In the genomic region with DNA sequence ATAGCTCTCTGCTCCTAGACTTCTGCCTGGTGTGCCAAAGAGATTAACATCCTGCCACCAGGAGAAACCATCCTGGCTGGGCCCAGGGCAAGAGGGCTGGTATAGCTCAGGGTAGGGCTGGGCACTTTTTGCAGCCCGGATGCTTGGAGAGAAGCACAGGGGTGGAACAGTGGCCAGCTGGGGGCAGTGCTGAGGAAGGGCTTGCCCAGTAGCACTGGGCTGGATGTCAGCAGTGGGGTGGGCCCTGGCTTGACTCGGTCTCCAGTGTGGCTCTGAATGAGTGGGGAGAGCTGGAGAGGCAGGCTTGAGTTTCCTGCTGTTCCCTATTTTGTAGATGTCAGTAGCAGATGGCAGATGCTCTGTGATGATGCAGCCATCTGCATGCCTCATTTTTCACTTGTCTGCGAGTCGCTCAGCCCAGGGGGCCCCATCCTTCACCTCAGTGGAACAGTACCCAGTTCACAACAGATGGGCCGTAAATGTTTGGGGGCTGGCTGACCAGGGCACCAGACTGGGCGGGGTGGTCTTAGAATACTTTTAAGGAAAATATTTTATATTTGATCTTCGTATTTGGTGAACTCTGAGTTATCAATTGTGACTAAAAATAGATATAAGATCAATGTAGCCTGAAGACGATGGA, we compare ENCODE assay signal across 8 cellular contexts. TPM values are rescaled to one million over a fixed set of nuclear protein-coding genes. Genes with fewer than 3 reads are reported as not detected.
A peak's percentile ranks its signal among the peaks of the same experiment; 100 is the strongest.
DNase-seq lines count a peak whose midpoint lies in the region; ATAC-seq and TF ChIP-seq lines count a peak whose summit lies in the region.

No MANE protein-coding gene starts in this region.

- 83 to 89% (median 87%) methylated on average over 8 of the region's 8 CpGs for WGBS in spleen, 5 donors
- WGBS in smooth muscle cell (ENCODE audit: low lambda C conversion rate): 91% methylated on average over 8 of the region's 8 CpGs

- H3K36me3 Mint-ChIP-seq in activated CD8-positive, alpha-beta memory T cell treated with anti-CD3 and anti-CD28 coated beads, Interleukin-2, amount 10 ng/mL, durations not matched to agents 7 days and 5 days: peaks cover 9% of the 10 kb centered on the region

- DNase-seq in AG08395 (ENCODE audit: low spot score): peak; percentile 7
- DNase-seq in KBM-7: peak; percentile 50
- DNase-seq in activated CD8-positive, alpha-beta memory T cell treated with anti-CD3 and anti-CD28 coated beads, Interleukin-2, amount 10 ng/mL, durations not matched to agents 7 days and 5 days: peak; percentile 57
- DNase-seq in fibroblast of the aortic adventitia (ENCODE audit: low read depth): no peak
- DNase-seq in spleen: peak; percentile 84
- DNase-seq in NOMO-1 (lab: John Stamatoyannopoulos, UW; ENCODE audit: unreplicated experiment in 2 of 2): no peak
- no peak for DNase-seq in smooth muscle cell (lab: John Stamatoyannopoulos, UW; ENCODE audit: unreplicated experiment)
- DNase-seq in NCI-H345 (lab: John Stamatoyannopoulos, UW): no peak

- H3K9me3 Mint-ChIP-seq in activated CD8-positive, alpha-beta memory T cell treated with anti-CD3 and anti-CD28 coated beads, Interleukin-2, amount 10 ng/mL, durations not matched to agents 7 days and 5 days (ENCODE audit: low read depth): no peaks in the 10 kb centered on the region

- H3K27ac Mint-ChIP-seq in activated CD8-positive, alpha-beta memory T cell treated with anti-CD3 and anti-CD28 coated beads, Interleukin-2, amount 10 ng/mL, durations not matched to agents 7 days and 5 days: no peak overlapping the region

- H3K9ac ChIP-seq in smooth muscle cell (ENCODE audit: low read depth): no peak overlapping the region

- H3K36me3 ChIP-seq in spleen (peaks cover 0 to 47% (median 10%) of the 10 kb centered on the region in 6 donors), smooth muscle cell (ENCODE audit: low read depth) (no peaks in the 10 kb centered on the region)

- H3K79me2 ChIP-seq in smooth muscle cell (ENCODE audit: low read depth): no peaks in the 10 kb centered on the region

- intact Hi-C loops in spleen (cut with DNase I; ENCODE audit: low total_unique reads): no loop called here

- H2AFZ ChIP-seq in smooth muscle cell (ENCODE audit: low read depth): no peak overlapping the region

- in situ Hi-C loops in KBM-7 (cut with MboI; ENCODE audit: low pct_unique_long_range_greater_than_20kb, low sequenced_read_pairs): no loop called here

- H3K4me3 Mint-ChIP-seq in activated CD8-positive, alpha-beta memory T cell treated with anti-CD3 and anti-CD28 coated beads, Interleukin-2, amount 10 ng/mL, durations not matched to agents 7 days and 5 days: no peak overlapping the region

- peaks cover 0 to 21% (median 0%) of the 10 kb centered on the region in 7 donors for H3K27me3 ChIP-seq in spleen (replicated peaks in 1 of 7)
- no peaks in the 10 kb centered on the region for H3K27me3 ChIP-seq in smooth muscle cell (ENCODE audit: low read depth)

- H3K4me1 ChIP-seq in spleen (no peaks in the 10 kb centered on the region), smooth muscle cell (ENCODE audit: low read depth) (peaks cover 8% of the 10 kb centered on the region)

- H3K27me3 Mint-ChIP-seq in activated CD8-positive, alpha-beta memory T cell treated with anti-CD3 and anti-CD28 coated beads, Interleukin-2, amount 10 ng/mL, durations not matched to agents 7 days and 5 days: peaks cover 21% of the 10 kb centered on the region

- TF ChIP-seq POLR2A in spleen (IDR thresholded peaks at IDR 0.05): no peak

- no peaks in the 10 kb centered on the region for H3K4me1 Mint-ChIP-seq in activated CD8-positive, alpha-beta memory T cell treated with anti-CD3 and anti-CD28 coated beads, Interleukin-2, amount 10 ng/mL, durations not matched to agents 7 days and 5 days

- TF ChIP-seq CTCF in fibroblast of the aortic adventitia (IDR thresholded peaks at IDR 0.05; ENCODE audit: insufficient read depth, low read length) (peak; percentile 21), spleen (IDR thresholded peaks at IDR 0.05 in 8 of 11, conservative IDR thresholded peaks at IDR 0.05 in 3 of 11) (peak in 8 of 11 experiments; percentile 18 to 60 (median 42)), smooth muscle cell (IDR thresholded peaks at IDR 0.05; ENCODE audit: borderline replicate concordance, insufficient read depth, poor library complexity, severe bottlenecking) (no peak)

- peak; percentile 75 for ATAC-seq in activated CD8-positive, alpha-beta memory T cell treated with anti-CD3 and anti-CD28 coated beads, Interleukin-2, amount 10 ng/mL, durations not matched to agents 7 days and 5 days

- no peaks in the 10 kb centered on the region for H3K9me3 ChIP-seq in spleen
- H3K9me3 ChIP-seq in smooth muscle cell (replicated peaks; ENCODE audit: low read depth): no peaks in the 10 kb centered on the region

- no peaks in the 10 kb centered on the region for H3F3A ChIP-seq in smooth muscle cell (ENCODE audit: low read depth)

- H3K27ac ChIP-seq in spleen: peak overlapping the region in 2 of 8 donors; percentile 25 to 51
- no peak overlapping the region for H3K27ac ChIP-seq in smooth muscle cell (ENCODE audit: low read depth)

- H3K4me3 ChIP-seq in fibroblast of the aortic adventitia (ENCODE audit: low read depth, low read length): no peak overlapping the region
- no peak overlapping the region for H3K4me3 ChIP-seq in spleen
- H3K4me3 ChIP-seq in smooth muscle cell: no peak overlapping the region

- no peaks in the 10 kb centered on the region for H4K20me1 ChIP-seq in smooth muscle cell (ENCODE audit: low read depth)

- H3K4me2 ChIP-seq in smooth muscle cell: no peak overlapping the region

- CTCF ChIA-PET in activated CD8-positive, alpha-beta memory T cell treated with anti-CD3 and anti-CD28 coated beads, Interleukin-2, amount 10 ng/mL, durations not matched to agents 7 days and 5 days (lab: Charles Lee): interaction anchor here (0.7 to 4.5 kb wide), 8 partner anchors 9 to 170 kb away, joined by 3 to 30 read pairs (median 4); a partner anchor contains a TSS

RNA-seq across cellular contexts. Expression of a gene that starts 56.4 kb away (rescaled TPM):
- not detected for total RNA-seq in activated CD8-positive, alpha-beta memory T cell treated with anti-CD3 and anti-CD28 coated beads, Interleukin-2, amount 10 ng/mL, durations not matched to agents 7 days and 5 days
- total RNA-seq in fibroblast of the aortic adventitia (ENCODE audit: low replicate concordance) (not detected in 2 replicates), spleen (not detected), smooth muscle cell (0.31 TPM in 1 of 2 replicates, not detected in the other)
- polyA plus RNA-seq in spleen (under 1 TPM; 0.03 to 0.09 (median 0.04) TPM), smooth muscle cell (0.26 and 0.78 TPM in 2 replicates)

Comparison
In these comparisons a context has a peak if more than half of its experiments do, and no peak if none do; other contexts are left out.
1. DNase-seq: peak in AG08395 (single experiment), KBM-7 (single experiment), activated CD8-positive, alpha-beta memory T cell treated with anti-CD3 and anti-CD28 coated beads, Interleukin-2, amount 10 ng/mL, durations not matched to agents 7 days and 5 days (single experiment) and spleen (single experiment); none in fibroblast of the aortic adventitia (single experiment), NOMO-1 (0 of 2), smooth muscle cell (single experiment) and NCI-H345 (single experiment).